ENCODE assay signal across 25 cellular contexts in the genomic region with DNA sequence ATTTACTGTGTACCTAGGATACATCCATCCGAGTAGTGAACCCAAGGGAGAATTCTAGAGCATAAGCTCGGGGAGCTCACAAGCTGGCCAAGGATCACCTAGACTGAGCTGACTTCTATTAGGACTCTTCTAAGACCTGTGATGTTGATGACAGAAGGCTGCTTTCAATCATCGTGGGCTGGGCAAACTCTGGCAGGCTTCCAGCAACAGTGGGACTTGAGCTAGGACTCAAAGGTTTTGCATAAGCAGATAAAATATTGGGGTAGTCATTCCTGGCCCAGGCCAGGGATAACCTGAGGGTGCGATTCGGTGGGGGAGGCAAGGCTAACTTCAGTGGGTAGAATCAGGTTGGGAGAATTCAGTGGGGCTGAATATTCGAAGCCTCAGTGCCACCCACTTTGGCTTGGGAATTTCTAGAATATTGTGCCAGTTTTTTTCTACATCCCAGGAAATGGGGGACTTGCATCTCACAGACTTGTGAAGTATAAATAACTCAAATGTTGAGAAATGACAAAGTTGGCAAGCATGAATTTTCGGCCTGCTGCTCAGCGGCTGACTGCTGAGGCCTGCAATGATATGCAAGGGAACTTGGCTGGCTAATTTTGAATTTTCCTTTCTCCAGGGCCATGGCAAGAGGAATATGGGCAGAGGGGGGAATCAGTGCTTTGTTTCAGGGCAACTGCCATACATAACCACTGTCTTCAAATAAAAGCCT.
A peak's percentile ranks its signal among the peaks of the same experiment; 100 is the strongest.
DNase-seq lines count a peak whose midpoint lies in the region; ATAC-seq and TF ChIP-seq lines count a peak whose summit lies in the region.
"Had no signal": no experiment of that assay in that cellular context is flagged by ENCODE, and none has a peak within 500 bp of the region (broad histone marks: within the 10 kb centered on the region; RNA-seq: fewer than 3 reads in every experiment).

No MANE protein-coding gene starts in this region.

- H3K9me3 ChIP-seq in Peyer's patch = no peaks in the 10 kb centered on the region
- H3K9me3 ChIP-seq: body of pancreas, Caco-2, prostate gland, SJCRH30 had no signal

- no peaks in the 10 kb centered on the region for H3K27me3 ChIP-seq in Peyer's patch
- H3K27me3 ChIP-seq: body of pancreas, SJCRH30 had no signal

- H3K4me3 ChIP-seq in Peyer's patch = no peak overlapping the region
- H3K4me3 ChIP-seq: body of pancreas, prostate gland, SJCRH30, smooth muscle cell had no signal

- DNase-seq in DMS 273 (lab: John Stamatoyannopoulos, UW; ENCODE audit: unreplicated experiment) (peak; percentile 65), DMS 273 treated with DMSO at 0.1 percent for 48 hours (lab: John Stamatoyannopoulos, UW) (no peak), NCI-H82 treated with DMSO at 0.1 percent for 48 hours (lab: John Stamatoyannopoulos, UW; ENCODE audit: unreplicated experiment) (peak; percentile 11), fibroblast of peridontal ligament (ENCODE audit: extremely low read depth) (peak; percentile 55), sciatic nerve (ENCODE audit: low spot score) (no peak), Peyer's patch (no peak), islet precursor cell (no peak)
- DNase-seq: activated CD4-positive, alpha-beta T cell treated with anti-CD3 and anti-CD28 coated beads, Interleukin-2, amount 10 ng/mL, durations not matched to agents 24 days and 14 days; activated CD8-positive, alpha-beta memory T cell treated with anti-CD3 and anti-CD28 coated beads, Interleukin-2, amount 10 ng/mL, durations not matched to agents 7 days and 5 days; activated naive CD8-positive, alpha-beta T cell treated with anti-CD3 and anti-CD28 coated beads for 36 hours; body of pancreas; Caco-2; foreskin melanocyte; mesendoderm; natural killer cell; NCI-H774; PC-3; SJCRH30; stimulated activated CD4-positive, alpha-beta T cell treated with anti-CD3 and anti-CD28 coated beads, Interleukin-2, amount 100 ng/mL, for 48 hours; stimulated activated naive CD8-positive, alpha-beta T cell treated with anti-CD3 and anti-CD28 coated beads, Interleukin-15, Interleukin-2, amounts not matched to agents 100 U/mL and 50 U/mL, for 24 hours; T-helper 1 cell had no signal

- peak; percentile 35 for ATAC-seq in sciatic nerve
- ATAC-seq in GM21390 (IDR thresholded peaks at IDR 0.05; ENCODE audit: unreplicated experiment) = no peak
- ATAC-seq: activated CD8-positive, alpha-beta memory T cell treated with anti-CD3 and anti-CD28 coated beads, Interleukin-2, amount 10 ng/mL, durations not matched to agents 7 days and 5 days; body of pancreas; natural killer cell; PC-3; stimulated activated naive CD8-positive, alpha-beta T cell treated with anti-CD3 and anti-CD28 coated beads, Interleukin-15, Interleukin-2, amounts not matched to agents 100 U/mL and 50 U/mL, for 24 hours had no signal

- intact Hi-C loops in sciatic nerve (cut with DNase I) = no loop called here

- no peaks in the 10 kb centered on the region for H3K36me3 ChIP-seq in Peyer's patch
- H3K36me3 ChIP-seq: prostate gland, SJCRH30 had no signal

- no peaks in the 10 kb centered on the region for H3K4me1 ChIP-seq in Peyer's patch
- H3K4me1 ChIP-seq: prostate gland had no signal

- no peak for TF ChIP-seq CTCF in Peyer's patch (IDR thresholded peaks at IDR 0.05)

- no peak for TF ChIP-seq POLR2A in Peyer's patch (IDR thresholded peaks at IDR 0.05)

- no peak overlapping the region for H3K27ac ChIP-seq in Peyer's patch
- H3K27ac ChIP-seq: 22Rv1, body of pancreas, prostate gland, SJCRH30 had no signal

Comparison
In these comparisons a context has a peak if more than half of its experiments do, and no peak if none do; other contexts are left out.
1. DNase-seq: peak in DMS 273 (single experiment), NCI-H82 treated with DMSO at 0.1 percent for 48 hours (single experiment) and fibroblast of peridontal ligament (single experiment); none in DMS 273 treated with DMSO at 0.1 percent for 48 hours (single experiment), sciatic nerve (single experiment), Peyer's patch (0 of 3) and islet precursor cell (single experiment).